8 cellular contexts compared by ENCODE assay signal in the genomic region with DNA sequence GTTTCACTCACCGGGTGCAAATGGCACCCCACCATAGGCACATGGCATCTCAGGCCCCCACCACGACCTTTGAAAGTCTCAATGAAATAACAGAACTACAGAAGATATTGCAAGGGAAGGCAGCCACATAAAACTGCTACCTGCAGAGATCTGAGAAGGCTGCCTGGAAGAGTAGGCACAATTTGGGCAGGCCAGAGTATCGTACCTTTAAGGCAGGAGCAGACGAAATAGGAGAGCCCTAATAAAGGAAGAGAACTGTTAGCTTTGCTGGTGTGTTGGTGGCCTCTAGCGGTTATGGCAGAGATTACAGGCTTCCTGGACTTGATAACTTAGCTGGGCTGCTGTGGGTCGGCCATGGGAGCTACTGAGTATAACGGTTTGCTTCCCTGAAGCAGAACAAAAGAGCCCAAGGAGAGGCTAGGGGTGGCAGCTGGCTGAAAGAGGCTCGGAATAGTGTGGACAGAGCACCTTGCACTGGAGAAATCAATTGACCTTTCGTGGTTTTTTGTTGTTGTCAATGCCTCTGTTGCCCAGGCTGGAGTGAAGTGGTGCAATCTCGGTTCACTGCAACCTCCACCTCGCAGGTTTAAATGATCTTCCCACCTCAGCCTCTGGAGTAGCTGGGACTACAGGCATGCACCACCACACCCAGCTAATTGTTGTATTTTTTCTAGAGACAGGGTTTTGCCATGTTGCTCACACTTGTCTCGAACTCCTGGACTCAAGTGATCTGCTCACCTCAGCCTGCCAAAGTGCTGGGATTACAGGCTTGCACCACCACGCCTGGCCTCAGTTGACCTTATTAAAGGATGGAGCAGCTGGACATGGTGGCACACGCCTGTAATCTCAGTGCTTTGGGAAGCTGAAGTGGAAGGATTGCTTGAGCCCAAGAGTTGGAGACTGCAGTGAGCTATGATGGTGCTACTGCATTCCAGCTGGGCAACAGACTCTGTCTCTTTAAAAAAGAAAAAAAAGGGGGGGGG. TPM values are rescaled to one million over a fixed set of nuclear protein-coding genes. Genes with fewer than 3 reads are reported as not detected.
A peak's percentile ranks its signal among the peaks of the same experiment; 100 is the strongest.
DNase-seq lines count a peak whose midpoint lies in the region; ATAC-seq and TF ChIP-seq lines count a peak whose summit lies in the region.

No MANE protein-coding gene starts in this region.

- peak; percentile 71 for DNase-seq in HFF-Myc (ENCODE audit: extremely low read depth, low read depth)
- DNase-seq in NCI-H82 (lab: John Stamatoyannopoulos, UW) = peak; percentile 89
- DNase-seq in activated CD4-positive, alpha-beta T cell treated with anti-CD3 and anti-CD28 coated beads, Interleukin-2, amount 50 U/mL, for 48 hours = peak; percentile 78 to 85
- peak; percentile 74 for DNase-seq in effector CD4-positive, alpha-beta T cell
- peak; percentile 84 for DNase-seq in mesenchymal stem cell
- peak; percentile 82 for DNase-seq in stimulated activated CD8-positive, alpha-beta memory T cell treated with anti-CD3 and anti-CD28 coated beads, Interleukin-4, amount 100 ng/mL, for 48 hours

- H2BK120ac ChIP-seq in mesenchymal stem cell (ENCODE audit: low read depth, low read length) = no peak overlapping the region

- H3K4me3 ChIP-seq in BLaER1 (no peak overlapping the region), HFF-Myc (replicated peaks; ENCODE audit: low read depth, low read length) (no peak overlapping the region), mesenchymal stem cell (ENCODE audit: insufficient read depth in 1 of 2, low read depth in 1 of 2, low read length in 2 of 2) (no peak overlapping the region)

- H3K27me3 ChIP-seq in BLaER1 = no peaks in the 10 kb centered on the region
- no peaks in the 10 kb centered on the region for H3K27me3 ChIP-seq in mesenchymal stem cell (ENCODE audit: control insufficient read depth in 1 of 2, insufficient read depth in 1 of 2, low read length in 2 of 2)

- peaks cover 48% of the 10 kb centered on the region for H3K4me1 ChIP-seq in BLaER1
- H3K4me1 ChIP-seq in mesenchymal stem cell (ENCODE audit: control insufficient read depth, insufficient read depth, low read depth, low read length) = peaks cover 21% of the 10 kb centered on the region

- H3K27ac ChIP-seq in BLaER1 (no peak overlapping the region), mesenchymal stem cell (ENCODE audit: low read length, poor library complexity, severe bottlenecking) (no peak overlapping the region)

- peak overlapping the region; percentile 79 for H4K8ac ChIP-seq in mesenchymal stem cell (ENCODE audit: low read length)

- H3K14ac ChIP-seq in mesenchymal stem cell (ENCODE audit: low read length in 2 of 2) = no peak overlapping the region

- H3K9ac ChIP-seq in BLaER1 (no peak overlapping the region), mesenchymal stem cell (ENCODE audit: low read length) (no peak overlapping the region)

- no peak overlapping the region for H2AK5ac ChIP-seq in mesenchymal stem cell (ENCODE audit: low read length, severe bottlenecking)

- peak; percentile 88 for TF ChIP-seq CTCF in HFF-Myc (IDR thresholded peaks at IDR 0.05; ENCODE audit: low read depth, low read length, missing control alignments)

- H2AFZ ChIP-seq in mesenchymal stem cell (ENCODE audit: low read depth, low read length) = no peak overlapping the region

- H2BK5ac ChIP-seq in mesenchymal stem cell (ENCODE audit: low read depth, low read length, poor library complexity, severe bottlenecking) = no peak overlapping the region

- no peak overlapping the region for H4K91ac ChIP-seq in mesenchymal stem cell (ENCODE audit: low read length)

- H3K18ac ChIP-seq in mesenchymal stem cell (ENCODE audit: low read depth in 1 of 2, low read length in 2 of 2) = no peak overlapping the region

- peaks cover 20% of the 10 kb centered on the region for H3K79me1 ChIP-seq in mesenchymal stem cell (replicated peaks; ENCODE audit: low read length, poor library complexity, severe bottlenecking)

- H4K20me1 ChIP-seq in BLaER1 = peaks cover 12% of the 10 kb centered on the region

- H3K4me2 ChIP-seq in BLaER1 (peak overlapping the region; percentile 20; the same call in 1 of the 2 replicates), mesenchymal stem cell (ENCODE audit: low read length, poor library complexity, severe bottlenecking) (no peak overlapping the region)

- no peaks in the 10 kb centered on the region for H3K9me3 ChIP-seq in BLaER1
- H3K9me3 ChIP-seq in mesenchymal stem cell (ENCODE audit: control insufficient read depth, low read length) = no peaks in the 10 kb centered on the region

- H3K4ac ChIP-seq in mesenchymal stem cell (ENCODE audit: low read depth in 1 of 2, low read length in 2 of 2) = no peak overlapping the region

- WGBS in mesenchymal stem cell = 49% methylated on average over 14 of the region's 14 CpGs

- H3K23ac ChIP-seq in mesenchymal stem cell (ENCODE audit: low read length in 2 of 2) = peak overlapping the region in 1 of 2 experiments; percentile 26

- no peak overlapping the region for H2BK15ac ChIP-seq in mesenchymal stem cell (ENCODE audit: low read depth, poor library complexity, severe bottlenecking)

- no peak overlapping the region for H2BK12ac ChIP-seq in mesenchymal stem cell (ENCODE audit: low read length in 2 of 2)

- H3K36me3 ChIP-seq in BLaER1 (peaks cover 46% of the 10 kb centered on the region), mesenchymal stem cell (ENCODE audit: control insufficient read depth in 1 of 2, insufficient read depth in 2 of 2, low read depth in 1 of 2, low read length in 2 of 2) (peaks cover 3 to 26% of the 10 kb centered on the region in 2 experiments)

- no peak for ATAC-seq in HG02840 (IDR thresholded peaks at IDR 0.05; ENCODE audit: low FRiP score, unreplicated experiment)

RNA-seq across cellular contexts. Expression of gene SDF2L1, which starts 4.8 kb away (rescaled TPM):
- 27.4 TPM for polyA plus RNA-seq in mesenchymal stem cell (2013, experiment 1 of 2)
- polyA plus RNA-seq in mesenchymal stem cell (2013, experiment 2 of 2) = 27.8 TPM

RNA-seq across cellular contexts. Expression of gene CCDC116, which starts 14.3 kb away (rescaled TPM):
- polyA plus RNA-seq in mesenchymal stem cell (2013, experiment 1 of 2) = 0.18 TPM
- polyA plus RNA-seq in mesenchymal stem cell (2013, experiment 2 of 2) = 0.11 TPM

RNA-seq across cellular contexts. Expression of gene YDJC, which starts 17.1 kb away (rescaled TPM):
- polyA plus RNA-seq in mesenchymal stem cell (2013, experiment 1 of 2) = 13.7 TPM
- polyA plus RNA-seq in mesenchymal stem cell (2013, experiment 2 of 2) = 13.9 TPM

RNA-seq across cellular contexts. Expression of gene PPIL2, which starts 18.9 kb away (rescaled TPM):
- polyA plus RNA-seq in mesenchymal stem cell (2013, experiment 1 of 2) = 30.8 TPM
- polyA plus RNA-seq in mesenchymal stem cell (2013, experiment 2 of 2) = 29.5 TPM
